Comparison of ENCODE assay signal across 1 cellular context in the genomic region with DNA sequence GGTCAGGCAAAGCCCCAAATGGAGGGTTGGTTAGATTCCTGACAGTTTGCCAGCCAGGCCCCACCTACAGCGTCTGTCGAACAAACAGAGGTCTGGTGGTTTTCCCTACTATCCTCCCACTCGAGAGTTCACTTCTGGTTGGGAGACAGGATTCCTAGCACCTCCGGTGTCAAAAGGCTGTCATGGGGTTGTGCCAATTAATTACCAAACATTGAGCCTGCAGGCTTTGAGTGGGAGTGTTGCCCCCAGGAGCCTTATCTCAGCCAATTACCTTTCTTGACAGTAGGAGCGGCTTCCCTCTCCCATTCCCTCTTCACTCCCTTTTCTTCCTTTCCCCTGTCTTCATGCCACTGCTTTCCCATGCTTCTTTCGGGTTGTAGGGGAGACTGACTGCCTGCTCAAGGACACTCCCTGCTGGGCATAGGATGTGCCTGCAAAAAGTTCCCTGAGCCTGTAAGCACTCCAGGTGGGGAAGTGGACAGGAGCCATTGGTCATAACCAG.
TF ChIP-seq lines count a peak whose summit lies in the region.

No MANE protein-coding gene starts in this region.

TF ChIP-seq in WTC11, 78 proteins besides CTCF, POLR2A, EP300 and RAD21 (continued from another document):
- TF ChIP-seq, protein P1, sequence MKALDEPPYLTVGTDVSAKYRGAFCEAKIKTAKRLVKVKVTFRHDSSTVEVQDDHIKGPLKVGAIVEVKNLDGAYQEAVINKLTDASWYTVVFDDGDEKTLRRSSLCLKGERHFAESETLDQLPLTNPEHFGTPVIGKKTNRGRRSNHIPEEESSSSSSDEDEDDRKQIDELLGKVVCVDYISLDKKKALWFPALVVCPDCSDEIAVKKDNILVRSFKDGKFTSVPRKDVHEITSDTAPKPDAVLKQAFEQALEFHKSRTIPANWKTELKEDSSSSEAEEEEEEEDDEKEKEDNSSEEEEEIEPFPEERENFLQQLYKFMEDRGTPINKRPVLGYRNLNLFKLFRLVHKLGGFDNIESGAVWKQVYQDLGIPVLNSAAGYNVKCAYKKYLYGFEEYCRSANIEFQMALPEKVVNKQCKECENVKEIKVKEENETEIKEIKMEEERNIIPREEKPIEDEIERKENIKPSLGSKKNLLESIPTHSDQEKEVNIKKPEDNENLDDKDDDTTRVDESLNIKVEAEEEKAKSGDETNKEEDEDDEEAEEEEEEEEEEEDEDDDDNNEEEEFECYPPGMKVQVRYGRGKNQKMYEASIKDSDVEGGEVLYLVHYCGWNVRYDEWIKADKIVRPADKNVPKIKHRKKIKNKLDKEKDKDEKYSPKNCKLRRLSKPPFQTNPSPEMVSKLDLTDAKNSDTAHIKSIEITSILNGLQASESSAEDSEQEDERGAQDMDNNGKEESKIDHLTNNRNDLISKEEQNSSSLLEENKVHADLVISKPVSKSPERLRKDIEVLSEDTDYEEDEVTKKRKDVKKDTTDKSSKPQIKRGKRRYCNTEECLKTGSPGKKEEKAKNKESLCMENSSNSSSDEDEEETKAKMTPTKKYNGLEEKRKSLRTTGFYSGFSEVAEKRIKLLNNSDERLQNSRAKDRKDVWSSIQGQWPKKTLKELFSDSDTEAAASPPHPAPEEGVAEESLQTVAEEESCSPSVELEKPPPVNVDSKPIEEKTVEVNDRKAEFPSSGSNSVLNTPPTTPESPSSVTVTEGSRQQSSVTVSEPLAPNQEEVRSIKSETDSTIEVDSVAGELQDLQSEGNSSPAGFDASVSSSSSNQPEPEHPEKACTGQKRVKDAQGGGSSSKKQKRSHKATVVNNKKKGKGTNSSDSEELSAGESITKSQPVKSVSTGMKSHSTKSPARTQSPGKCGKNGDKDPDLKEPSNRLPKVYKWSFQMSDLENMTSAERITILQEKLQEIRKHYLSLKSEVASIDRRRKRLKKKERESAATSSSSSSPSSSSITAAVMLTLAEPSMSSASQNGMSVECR (CRISPR knock-in tag; IDR thresholded peaks at IDR 0.05; ENCODE audit: borderline replicate concordance) = no peak
- TF ChIP-seq, protein P2, sequence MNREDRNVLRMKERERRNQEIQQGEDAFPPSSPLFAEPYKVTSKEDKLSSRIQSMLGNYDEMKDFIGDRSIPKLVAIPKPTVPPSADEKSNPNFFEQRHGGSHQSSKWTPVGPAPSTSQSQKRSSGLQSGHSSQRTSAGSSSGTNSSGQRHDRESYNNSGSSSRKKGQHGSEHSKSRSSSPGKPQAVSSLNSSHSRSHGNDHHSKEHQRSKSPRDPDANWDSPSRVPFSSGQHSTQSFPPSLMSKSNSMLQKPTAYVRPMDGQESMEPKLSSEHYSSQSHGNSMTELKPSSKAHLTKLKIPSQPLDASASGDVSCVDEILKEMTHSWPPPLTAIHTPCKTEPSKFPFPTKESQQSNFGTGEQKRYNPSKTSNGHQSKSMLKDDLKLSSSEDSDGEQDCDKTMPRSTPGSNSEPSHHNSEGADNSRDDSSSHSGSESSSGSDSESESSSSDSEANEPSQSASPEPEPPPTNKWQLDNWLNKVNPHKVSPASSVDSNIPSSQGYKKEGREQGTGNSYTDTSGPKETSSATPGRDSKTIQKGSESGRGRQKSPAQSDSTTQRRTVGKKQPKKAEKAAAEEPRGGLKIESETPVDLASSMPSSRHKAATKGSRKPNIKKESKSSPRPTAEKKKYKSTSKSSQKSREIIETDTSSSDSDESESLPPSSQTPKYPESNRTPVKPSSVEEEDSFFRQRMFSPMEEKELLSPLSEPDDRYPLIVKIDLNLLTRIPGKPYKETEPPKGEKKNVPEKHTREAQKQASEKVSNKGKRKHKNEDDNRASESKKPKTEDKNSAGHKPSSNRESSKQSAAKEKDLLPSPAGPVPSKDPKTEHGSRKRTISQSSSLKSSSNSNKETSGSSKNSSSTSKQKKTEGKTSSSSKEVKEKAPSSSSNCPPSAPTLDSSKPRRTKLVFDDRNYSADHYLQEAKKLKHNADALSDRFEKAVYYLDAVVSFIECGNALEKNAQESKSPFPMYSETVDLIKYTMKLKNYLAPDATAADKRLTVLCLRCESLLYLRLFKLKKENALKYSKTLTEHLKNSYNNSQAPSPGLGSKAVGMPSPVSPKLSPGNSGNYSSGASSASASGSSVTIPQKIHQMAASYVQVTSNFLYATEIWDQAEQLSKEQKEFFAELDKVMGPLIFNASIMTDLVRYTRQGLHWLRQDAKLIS (CRISPR knock-in tag; IDR thresholded peaks at IDR 0.05; ENCODE audit: borderline replicate concordance) = no peak
- TF ChIP-seq ZNF396 (CRISPR knock-in tag; IDR thresholded peaks at IDR 0.05; ENCODE audit: borderline replicate concordance) = no peak
- TF ChIP-seq, protein P3, sequence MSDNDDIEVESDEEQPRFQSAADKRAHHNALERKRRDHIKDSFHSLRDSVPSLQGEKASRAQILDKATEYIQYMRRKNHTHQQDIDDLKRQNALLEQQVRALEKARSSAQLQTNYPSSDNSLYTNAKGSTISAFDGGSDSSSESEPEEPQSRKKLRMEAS (CRISPR knock-in tag; IDR thresholded peaks at IDR 0.05) = no peak
- TF ChIP-seq, protein P4, sequence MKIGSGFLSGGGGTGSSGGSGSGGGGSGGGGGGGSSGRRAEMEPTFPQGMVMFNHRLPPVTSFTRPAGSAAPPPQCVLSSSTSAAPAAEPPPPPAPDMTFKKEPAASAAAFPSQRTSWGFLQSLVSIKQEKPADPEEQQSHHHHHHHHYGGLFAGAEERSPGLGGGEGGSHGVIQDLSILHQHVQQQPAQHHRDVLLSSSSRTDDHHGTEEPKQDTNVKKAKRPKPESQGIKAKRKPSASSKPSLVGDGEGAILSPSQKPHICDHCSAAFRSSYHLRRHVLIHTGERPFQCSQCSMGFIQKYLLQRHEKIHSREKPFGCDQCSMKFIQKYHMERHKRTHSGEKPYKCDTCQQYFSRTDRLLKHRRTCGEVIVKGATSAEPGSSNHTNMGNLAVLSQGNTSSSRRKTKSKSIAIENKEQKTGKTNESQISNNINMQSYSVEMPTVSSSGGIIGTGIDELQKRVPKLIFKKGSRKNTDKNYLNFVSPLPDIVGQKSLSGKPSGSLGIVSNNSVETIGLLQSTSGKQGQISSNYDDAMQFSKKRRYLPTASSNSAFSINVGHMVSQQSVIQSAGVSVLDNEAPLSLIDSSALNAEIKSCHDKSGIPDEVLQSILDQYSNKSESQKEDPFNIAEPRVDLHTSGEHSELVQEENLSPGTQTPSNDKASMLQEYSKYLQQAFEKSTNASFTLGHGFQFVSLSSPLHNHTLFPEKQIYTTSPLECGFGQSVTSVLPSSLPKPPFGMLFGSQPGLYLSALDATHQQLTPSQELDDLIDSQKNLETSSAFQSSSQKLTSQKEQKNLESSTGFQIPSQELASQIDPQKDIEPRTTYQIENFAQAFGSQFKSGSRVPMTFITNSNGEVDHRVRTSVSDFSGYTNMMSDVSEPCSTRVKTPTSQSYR (CRISPR knock-in tag; IDR thresholded peaks at IDR 0.05) = no peak
- TF ChIP-seq, protein P5, sequence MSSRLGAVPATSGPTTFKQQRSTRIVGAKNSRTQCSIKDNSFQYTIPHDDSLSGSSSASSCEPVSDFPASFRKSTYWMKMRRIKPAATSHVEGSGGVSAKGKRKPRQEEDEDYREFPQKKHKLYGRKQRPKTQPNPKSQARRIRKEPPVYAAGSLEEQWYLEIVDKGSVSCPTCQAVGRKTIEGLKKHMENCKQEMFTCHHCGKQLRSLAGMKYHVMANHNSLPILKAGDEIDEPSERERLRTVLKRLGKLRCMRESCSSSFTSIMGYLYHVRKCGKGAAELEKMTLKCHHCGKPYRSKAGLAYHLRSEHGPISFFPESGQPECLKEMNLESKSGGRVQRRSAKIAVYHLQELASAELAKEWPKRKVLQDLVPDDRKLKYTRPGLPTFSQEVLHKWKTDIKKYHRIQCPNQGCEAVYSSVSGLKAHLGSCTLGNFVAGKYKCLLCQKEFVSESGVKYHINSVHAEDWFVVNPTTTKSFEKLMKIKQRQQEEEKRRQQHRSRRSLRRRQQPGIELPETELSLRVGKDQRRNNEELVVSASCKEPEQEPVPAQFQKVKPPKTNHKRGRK (CRISPR knock-in tag; IDR thresholded peaks at IDR 0.05; ENCODE audit: borderline replicate concordance) = no peak
